ENCODE assay signal across 31 cellular contexts in genomic region chr7:98456851-98457250, GRCh38.
"Had no signal": no experiment of that assay in that cellular context is flagged by ENCODE, and none has a peak within 500 bp of the region (broad histone marks: within the 10 kb centered on the region; RNA-seq: fewer than 3 reads in every experiment).

No MANE protein-coding gene starts in this region.

- H3K4me3 Mint-ChIP-seq: activated CD4-positive, alpha-beta T cell treated with anti-CD3 and anti-CD28 coated beads, Interleukin-2, amount 10 ng/mL, durations not matched to agents 7 days and 5 days; activated CD8-positive, alpha-beta T cell treated with anti-CD3 and anti-CD28 coated beads, Interleukin-2, amount 10 ng/mL, durations not matched to agents 7 days and 5 days; activated naive CD4-positive, alpha-beta T cell treated with anti-CD3 and anti-CD28 coated beads, Interleukin-2, amount 50 U/mL, for 24 hours; activated naive CD8-positive, alpha-beta T cell treated with anti-CD3 and anti-CD28 coated beads, Interleukin-2, amount 10 ng/mL, durations not matched to agents 7 days and 5 days; activated T-cell treated with anti-CD3 and anti-CD28 coated beads, Interleukin-2, amount 50 U/mL, for 24 hours; central memory CD8-positive, alpha-beta T cell; IgD-negative memory B cell; T-helper 1 cell treated with Interleukin-12 subunit alpha and Interleukin-12 subunit beta and Interleukin-4 antibody, amounts not matched to agents 30 μg/mL and 1 μg/mL, for 36 hours; T-helper 2 cell treated with Interferon-gamma antibody and Interleukin-4, amounts not matched to agents 5 μg/mL and 100 μg/mL, for 36 hours had no signal

- DNase-seq: activated CD4-positive, alpha-beta T cell treated with anti-CD3 and anti-CD28 coated beads, Interleukin-2, amount 10 ng/mL, durations not matched to agents 7 days and 5 days; activated CD4-positive, alpha-beta T cell treated with anti-CD3 and anti-CD28 coated beads, Interleukin-2, amount 50 U/mL, for 48 hours; activated CD8-positive, alpha-beta T cell treated with anti-CD3 and anti-CD28 coated beads, Interleukin-2, amount 10 ng/mL, durations not matched to agents 7 days and 5 days; activated gamma-delta T cell; activated naive CD4-positive, alpha-beta T cell treated with Interleukin-2 at 50 U/mL for 16 hours; activated naive CD8-positive, alpha-beta T cell treated with anti-CD3 and anti-CD28 coated beads, Interleukin-2, amount 10 ng/mL, durations not matched to agents 7 days and 5 days; activated T-cell treated with anti-CD3 and anti-CD28 coated beads, Interleukin-2, amount 50 U/mL, for 24 hours; amygdala; Karpas-422; KBM-7; MG63; NCI-H1048; NCI-H1105 treated with DMSO at 0.1 percent for 48 hours; NCI-H1436; NCI-H1694 treated with DMSO at 0.1 percent for 48 hours; NCI-H2029; NCI-H2107; NCI-H2171; NCI-H446; NCI-H510A treated with DMSO at 0.1 percent for 48 hours; NCI-H526 treated with DMSO at 0.1 percent for 48 hours; NCI-H774; PC-3; Peyer's patch; SK-N-SH had no signal

- H3K27me3 Mint-ChIP-seq: activated CD4-positive, alpha-beta T cell treated with anti-CD3 and anti-CD28 coated beads, Interleukin-2, amount 10 ng/mL, durations not matched to agents 7 days and 5 days; activated naive CD4-positive, alpha-beta T cell treated with anti-CD3 and anti-CD28 coated beads, Interleukin-2, amount 50 U/mL, for 24 hours; activated naive CD8-positive, alpha-beta T cell treated with anti-CD3 and anti-CD28 coated beads, Interleukin-2, amount 10 ng/mL, durations not matched to agents 7 days and 5 days; central memory CD8-positive, alpha-beta T cell; IgD-negative memory B cell had no signal

- H3K4me1 Mint-ChIP-seq: activated CD4-positive, alpha-beta T cell treated with anti-CD3 and anti-CD28 coated beads, Interleukin-2, amount 10 ng/mL, durations not matched to agents 7 days and 5 days; activated naive CD4-positive, alpha-beta T cell treated with anti-CD3 and anti-CD28 coated beads, Interleukin-2, amount 50 U/mL, for 24 hours; activated naive CD8-positive, alpha-beta T cell treated with anti-CD3 and anti-CD28 coated beads, Interleukin-2, amount 10 ng/mL, durations not matched to agents 7 days and 5 days; central memory CD8-positive, alpha-beta T cell; IgD-negative memory B cell had no signal

- H3K9me3 Mint-ChIP-seq: activated naive CD4-positive, alpha-beta T cell treated with anti-CD3 and anti-CD28 coated beads, Interleukin-2, amount 50 U/mL, for 24 hours; central memory CD8-positive, alpha-beta T cell had no signal

- H3K27ac Mint-ChIP-seq: activated CD4-positive, alpha-beta T cell treated with anti-CD3 and anti-CD28 coated beads, Interleukin-2, amount 10 ng/mL, durations not matched to agents 7 days and 5 days; activated CD8-positive, alpha-beta T cell treated with anti-CD3 and anti-CD28 coated beads, Interleukin-2, amount 10 ng/mL, durations not matched to agents 7 days and 5 days; activated naive CD4-positive, alpha-beta T cell treated with anti-CD3 and anti-CD28 coated beads, Interleukin-2, amount 50 U/mL, for 24 hours; activated naive CD8-positive, alpha-beta T cell treated with anti-CD3 and anti-CD28 coated beads, Interleukin-2, amount 10 ng/mL, durations not matched to agents 7 days and 5 days; activated T-cell treated with anti-CD3 and anti-CD28 coated beads, Interleukin-2, amount 50 U/mL, for 24 hours; activated T-helper 2 cell treated with anti-CD3 and anti-CD28 coated beads, Interferon-gamma antibody, Interleukin-2, Interleukin-4, amounts not matched to agents 10 μg/mL and 5 μg/mL and 100 μg/mL, durations not matched to agents 14 hours and 24 hours and 36 hours; IgD-negative memory B cell; T-helper 1 cell treated with Interleukin-12 subunit alpha and Interleukin-12 subunit beta and Interleukin-4 antibody, amounts not matched to agents 30 μg/mL and 1 μg/mL, for 36 hours; T-helper 2 cell treated with Interferon-gamma antibody and Interleukin-4, amounts not matched to agents 5 μg/mL and 100 μg/mL, for 36 hours had no signal

- H3K36me3 Mint-ChIP-seq: activated naive CD4-positive, alpha-beta T cell treated with anti-CD3 and anti-CD28 coated beads, Interleukin-2, amount 50 U/mL, for 24 hours; activated naive CD8-positive, alpha-beta T cell treated with anti-CD3 and anti-CD28 coated beads, Interleukin-2, amount 10 ng/mL, durations not matched to agents 7 days and 5 days; IgD-negative memory B cell had no signal
